15 cellular contexts compared by ENCODE assay signal in the genomic region with DNA sequence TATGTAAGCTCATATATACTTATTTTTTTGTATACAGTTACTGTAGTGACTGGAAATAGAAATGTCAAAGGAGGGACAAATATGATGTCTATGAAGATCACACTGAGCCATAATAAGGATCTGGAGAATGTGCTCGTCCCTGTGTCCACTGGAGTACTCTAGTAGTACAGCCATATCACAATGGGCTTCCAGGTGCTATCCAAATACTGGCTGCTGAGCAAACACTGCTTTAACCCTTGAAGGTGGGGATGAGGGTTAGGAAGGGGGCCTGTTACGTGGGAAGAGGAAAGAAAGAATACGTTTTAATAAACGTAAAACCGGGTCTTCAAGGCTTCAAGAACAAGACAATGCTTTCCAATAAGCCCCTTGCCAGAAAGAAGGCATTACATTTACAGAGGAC. TPM values are rescaled to one million over a fixed set of nuclear protein-coding genes. Genes with fewer than 3 reads are reported as not detected.
"Had no signal": no experiment of that assay in that cellular context is flagged by ENCODE, and none has a peak within 500 bp of the region (broad histone marks: within the 10 kb centered on the region; RNA-seq: fewer than 3 reads in every experiment).

No MANE protein-coding gene starts in this region.

- H3K27me3 Mint-ChIP-seq: brain had no signal

- H3K4me1 Mint-ChIP-seq: activated naive CD4-positive, alpha-beta T cell treated with anti-CD3 and anti-CD28 coated beads, Interleukin-2, amount 50 U/mL, for 24 hours had no signal

- H3K4me3 Mint-ChIP-seq: activated naive CD4-positive, alpha-beta T cell treated with anti-CD3 and anti-CD28 coated beads, Interleukin-2, amount 50 U/mL, for 24 hours; brain; dendritic cell treated with granulocyte-macrophage colony-stimulating factor and Interleukin-4, amounts not matched to agents 40 ng/mL and 50 ng/mL, for 4 days; natural killer cell treated with Interleukin-12 subunit alpha and Interleukin-12 subunit beta and Interleukin-15 and Interleukin-18, amount 100 ng/mL, for 72 hours had no signal

- H3K27ac Mint-ChIP-seq: activated naive CD4-positive, alpha-beta T cell treated with anti-CD3 and anti-CD28 coated beads, Interleukin-2, amount 50 U/mL, for 24 hours; dendritic cell treated with granulocyte-macrophage colony-stimulating factor and Interleukin-4, amounts not matched to agents 40 ng/mL and 50 ng/mL, for 4 days; natural killer cell treated with Interleukin-12 subunit alpha and Interleukin-12 subunit beta and Interleukin-15 and Interleukin-18, amount 100 ng/mL, for 72 hours had no signal

- H3K9me3 Mint-ChIP-seq: activated naive CD4-positive, alpha-beta T cell treated with anti-CD3 and anti-CD28 coated beads, Interleukin-2, amount 50 U/mL, for 24 hours; dendritic cell treated with granulocyte-macrophage colony-stimulating factor and Interleukin-4, amounts not matched to agents 40 ng/mL and 50 ng/mL, for 4 days; natural killer cell treated with Interleukin-12 subunit alpha and Interleukin-12 subunit beta and Interleukin-15 and Interleukin-18, amount 100 ng/mL, for 72 hours had no signal

- ATAC-seq: heart left ventricle; left ventricle myocardium superior; natural killer cell treated with Interleukin-12 subunit alpha and Interleukin-12 subunit beta and Interleukin-15 and Interleukin-18, amount 100 ng/mL, for 72 hours; stimulated activated naive CD8-positive, alpha-beta T cell treated with anti-CD3 and anti-CD28 coated beads, Interleukin-15, Interleukin-2, amounts not matched to agents 100 U/mL and 50 U/mL, for 24 hours had no signal

- H3K36me3 Mint-ChIP-seq: activated naive CD4-positive, alpha-beta T cell treated with anti-CD3 and anti-CD28 coated beads, Interleukin-2, amount 50 U/mL, for 24 hours; brain; natural killer cell treated with Interleukin-12 subunit alpha and Interleukin-12 subunit beta and Interleukin-15 and Interleukin-18, amount 100 ng/mL, for 72 hours had no signal

- DNase-seq: activated gamma-delta T cell treated with Interleukin-2 at 50 U/mL for 16 hours; activated T-cell treated with anti-CD3 and anti-CD28 coated beads, Interleukin-2, amount 50 U/mL, for 1 hour; aorta; effector CD4-positive, alpha-beta T cell; heart left ventricle; left ventricle myocardium superior; ovary; spleen; stimulated activated CD4-positive, alpha-beta T cell treated with anti-CD3 and anti-CD28 coated beads, Interleukin-4, amount 100 ng/mL, for 1 hour; stimulated activated naive CD8-positive, alpha-beta T cell treated with anti-CD3 and anti-CD28 coated beads, Interleukin-15, Interleukin-2, amounts not matched to agents 100 U/mL and 50 U/mL, for 24 hours; upper lobe of left lung had no signal

RNA-seq across cellular contexts. Expression of gene TMEM150C, which starts 29.8 kb away (rescaled TPM):
- total RNA-seq: natural killer cell treated with Interleukin-12 subunit alpha and Interleukin-12 subunit beta and Interleukin-15 and Interleukin-18, amount 100 ng/mL, for 72 hours had no signal
